ENCODE assay signal across 26 cellular contexts in the genomic region with DNA sequence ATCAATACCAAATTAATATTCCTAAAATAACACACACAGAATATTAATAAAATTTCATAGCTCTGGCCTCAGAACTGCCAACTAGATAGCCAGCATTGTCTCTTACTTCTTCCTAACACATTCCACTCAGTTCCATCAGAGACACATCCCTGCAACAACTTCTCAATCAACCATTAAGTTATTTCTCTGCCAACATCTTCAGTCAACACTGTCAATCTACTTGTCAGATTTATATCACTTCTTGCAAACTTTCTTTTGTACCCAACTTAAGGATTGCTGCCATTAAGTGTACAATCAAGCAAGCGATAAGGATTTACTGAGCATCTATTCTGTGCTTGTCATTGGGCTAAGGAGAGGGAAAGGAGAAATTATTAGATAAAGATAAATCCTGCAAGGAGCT. TPM values are rescaled to one million over a fixed set of nuclear protein-coding genes. Genes with fewer than 3 reads are reported as not detected.
"Had no signal": no experiment of that assay in that cellular context is flagged by ENCODE, and none has a peak within 500 bp of the region (broad histone marks: within the 10 kb centered on the region; RNA-seq: fewer than 3 reads in every experiment).

No MANE protein-coding gene starts in this region.

- DNase-seq: colonic mucosa; cortex of kidney; dermis blood vessel endothelial cell; dorsolateral prefrontal cortex; effector CD4-positive, alpha-beta T cell; effector CD8-positive, alpha-beta T cell; effector memory CD4-positive, alpha-beta T cell; effector memory CD8-positive, alpha-beta T cell; endodermal cell; erythroblast; esophagus squamous epithelium; foreskin fibroblast; foreskin keratinocyte; foreskin melanocyte; gastrocnemius medialis; glutamatergic neuron; head of caudate nucleus; heart left ventricle had no signal

- H3K4me1 ChIP-seq: colonic mucosa, esophagus squamous epithelium, foreskin keratinocyte, gastrocnemius medialis, gastroesophageal sphincter had no signal

- H3K9me3 ChIP-seq: colonic mucosa, esophagus muscularis mucosa, esophagus squamous epithelium, gastrocnemius medialis, gastroesophageal sphincter, heart left ventricle had no signal

- H3K36me3 ChIP-seq: colonic mucosa, esophagus muscularis mucosa, esophagus squamous epithelium, gastrocnemius medialis, gastroesophageal sphincter, heart left ventricle had no signal

- H3K4me3 ChIP-seq: colonic mucosa, coronary artery, dorsolateral prefrontal cortex, esophagus muscularis mucosa, esophagus squamous epithelium, gastrocnemius medialis, gastroesophageal sphincter, heart left ventricle had no signal

- H3K27me3 ChIP-seq: colonic mucosa, dorsolateral prefrontal cortex, esophagus muscularis mucosa, esophagus squamous epithelium, foreskin keratinocyte, gastrocnemius medialis, gastroesophageal sphincter, heart left ventricle had no signal

- H3K27ac ChIP-seq: colonic mucosa, coronary artery, dorsolateral prefrontal cortex, epithelial cell of prostate, esophagus muscularis mucosa, esophagus squamous epithelium, foreskin keratinocyte, gastrocnemius medialis, gastroesophageal sphincter had no signal

- ATAC-seq: effector memory CD8-positive, alpha-beta T cell; esophagus mucosa; foreskin keratinocyte; gastrocnemius medialis; gastroesophageal sphincter; heart left ventricle had no signal

RNA-seq across cellular contexts. Expression of a gene that starts 50.8 kb away (rescaled TPM):
- total RNA-seq: chondrocyte, endothelial cell of umbilical vein, foreskin keratinocyte, glomerular endothelial cell had no signal
- polyA plus RNA-seq: endothelial cell of umbilical vein, foreskin keratinocyte had no signal
